8 cellular contexts compared by ENCODE assay signal in genomic region chr1:113072141-113072756, GRCh38. TPM values are rescaled to one million over a fixed set of nuclear protein-coding genes. Genes with fewer than 3 reads are reported as not detected.
A peak's percentile ranks its signal among the peaks of the same experiment; 100 is the strongest.
DNase-seq lines count a peak whose midpoint lies in the region; ATAC-seq and TF ChIP-seq lines count a peak whose summit lies in the region.

No MANE protein-coding gene starts in this region.

- peak; percentile 75; the same call in 1 of the 2 replicates for TF ChIP-seq CTCF in LNCaP clone FGC (IDR thresholded peaks at IDR 0.05; ENCODE audit: control insufficient read depth, extremely low read depth, insufficient read depth)
- TF ChIP-seq CTCF in dorsolateral prefrontal cortex (IDR thresholded peaks at IDR 0.05 in 54 of 56, conservative IDR thresholded peaks at IDR 0.05 in 2 of 56; ENCODE audit: low read depth in 1 of 56, partially characterized antibody in 56 of 56): no peak
- TF ChIP-seq CTCF in nephron progenitor cell (IDR thresholded peaks at IDR 0.05): no peak

- no peaks in the 10 kb centered on the region for H3K36me3 ChIP-seq in CD4-positive, CD25-positive, alpha-beta regulatory T cell (ENCODE audit: control insufficient read depth, insufficient read depth, low read length)

- H3K4me3 Mint-ChIP-seq in CD4-positive, CD25-positive, alpha-beta regulatory T cell: peak overlapping the region; percentile 97 to 99 (median 98)
- peak overlapping the region; percentile 98 for H3K4me3 Mint-ChIP-seq in nephron progenitor cell

- no peaks in the 10 kb centered on the region for H3K27me3 Mint-ChIP-seq in CD4-positive, CD25-positive, alpha-beta regulatory T cell
- H3K27me3 Mint-ChIP-seq in nephron progenitor cell (ENCODE audit: low read depth, poor library complexity): no peaks in the 10 kb centered on the region

- peak overlapping the region; percentile 90 for H3K4me3 ChIP-seq in CD4-positive, CD25-positive, alpha-beta regulatory T cell (ENCODE audit: low read depth, low read length)
- H3K4me3 ChIP-seq in LNCaP clone FGC (ENCODE audit: low read depth, low read length): peak overlapping the region; percentile 99
- peak overlapping the region; percentile 68 to 99 (median 90) for H3K4me3 ChIP-seq in dorsolateral prefrontal cortex

- no peaks in the 10 kb centered on the region for H3K9me3 ChIP-seq in CD4-positive, CD25-positive, alpha-beta regulatory T cell (ENCODE audit: control insufficient read depth in 2 of 2, low read length in 2 of 2)

- DNase-seq in CD4-positive, CD25-positive, alpha-beta regulatory T cell: no peak
- DNase-seq in LNCaP clone FGC (ENCODE audit: low read depth) (no peak), dorsolateral prefrontal cortex (no peak), nephron progenitor cell (no peak), NCI-H128 (lab: John Stamatoyannopoulos, UW; ENCODE audit: unreplicated experiment) (no peak), epidermal melanocyte (ENCODE audit: insufficient read length, low spot score) (no peak)

- H3K9me3 Mint-ChIP-seq in CD4-positive, CD25-positive, alpha-beta regulatory T cell: no peaks in the 10 kb centered on the region
- peaks cover 11% of the 10 kb centered on the region for H3K9me3 Mint-ChIP-seq in nephron progenitor cell

- intact Hi-C loops in dorsolateral prefrontal cortex (cut with DNase I): loop anchor here (1.0 to 5.0 kb wide), 4 partner anchors 353 to 740 kb away; partner anchors contain the start of gene RSBN1 (in 1 of the 2)

- H3K27ac ChIP-seq in CD4-positive, CD25-positive, alpha-beta regulatory T cell (ENCODE audit: insufficient read depth, low read length, poor library complexity, severe bottlenecking): peak overlapping the region; percentile 86
- H3K27ac ChIP-seq in dorsolateral prefrontal cortex: peak overlapping the region; percentile 61 to 98 (median 91)

- H3K27ac Mint-ChIP-seq in CD4-positive, CD25-positive, alpha-beta regulatory T cell: peak overlapping the region; percentile 84 to 98 (median 96)
- peak overlapping the region; percentile 99 for H3K27ac Mint-ChIP-seq in nephron progenitor cell

- H3K27me3 ChIP-seq in CD4-positive, CD25-positive, alpha-beta regulatory T cell (ENCODE audit: control insufficient read depth, insufficient read depth, low read length): no peaks in the 10 kb centered on the region
- H3K27me3 ChIP-seq in dorsolateral prefrontal cortex: no peaks in the 10 kb centered on the region

- peaks cover 36% of the 10 kb centered on the region for H3K4me1 ChIP-seq in CD4-positive, CD25-positive, alpha-beta regulatory T cell (ENCODE audit: control insufficient read depth, insufficient read depth, low read length, poor library complexity, severe bottlenecking)

- peaks cover 19 to 51% (median 30%) of the 10 kb centered on the region in 4 donors for H3K4me1 Mint-ChIP-seq in CD4-positive, CD25-positive, alpha-beta regulatory T cell
- H3K4me1 Mint-ChIP-seq in nephron progenitor cell: peaks cover 37% of the 10 kb centered on the region

- no peaks in the 10 kb centered on the region for H3K36me3 Mint-ChIP-seq in CD4-positive, CD25-positive, alpha-beta regulatory T cell
- peaks cover 19% of the 10 kb centered on the region for H3K36me3 Mint-ChIP-seq in nephron progenitor cell (ENCODE audit: low read depth)

- ATAC-seq in CD4-positive, CD25-positive, alpha-beta regulatory T cell (ENCODE audit: low read depth in 2 of 2): no peak
- ATAC-seq in HG02981 (IDR thresholded peaks at IDR 0.05; ENCODE audit: unreplicated experiment) (no peak), GM21381 (IDR thresholded peaks at IDR 0.05; ENCODE audit: unreplicated experiment) (no peak)

RNA-seq across cellular contexts. Expression of gene LRIG2, which starts 0.7 kb away (rescaled TPM):
- 31.1 TPM for total RNA-seq in CD4-positive, CD25-positive, alpha-beta regulatory T cell
- 1 to 10 TPM; 2.4 to 6.5 (median 4.5) TPM for polyA plus RNA-seq in CD4-positive, CD25-positive, alpha-beta regulatory T cell
- total RNA-seq in dorsolateral prefrontal cortex: 10 to 100 TPM; 12.1 to 32.7 (median 20.4) TPM
